25 cellular contexts compared by ENCODE assay signal in genomic region chr11:129998107-129998506, GRCh38. TPM values are rescaled to one million over a fixed set of nuclear protein-coding genes. Genes with fewer than 3 reads are reported as not detected.
A peak's percentile ranks its signal among the peaks of the same experiment; 100 is the strongest.
DNase-seq lines count a peak whose midpoint lies in the region; ATAC-seq and TF ChIP-seq lines count a peak whose summit lies in the region.
"Had no signal": no experiment of that assay in that cellular context is flagged by ENCODE, and none has a peak within 500 bp of the region (broad histone marks: within the 10 kb centered on the region; RNA-seq: fewer than 3 reads in every experiment).

No MANE protein-coding gene starts in this region.

- no peaks in the 10 kb centered on the region for H3K27me3 Mint-ChIP-seq in Caco-2 (ENCODE audit: insufficient read depth, unreplicated experiment)
- H3K27me3 Mint-ChIP-seq: activated CD4-positive, alpha-beta T cell treated with anti-CD3 and anti-CD28 coated beads, Interleukin-2, amount 10 ng/mL, durations not matched to agents 24 days and 14 days; naive thymus-derived CD4-positive, alpha-beta T cell; stimulated activated naive B cell treated with anti-CD40 and anti-IgM and Interleukin-4, amounts not matched to agents 10 μg/mL and 1 μg/mL and 100 μg/mL, for 72 hours had no signal

- no TSS peak for BruUV-seq in Caco-2 (replicated peaks; lab: Mats Ljungman, UMichigan)

- H3K27ac ChIP-seq in liver (ENCODE audit: low read depth in 1 of 2, low read length in 2 of 2), result peak overlapping the region; percentile 98 to 99
- H3K27ac ChIP-seq: left lung, testis had no signal

- H3K9ac ChIP-seq in liver (ENCODE audit: low read depth in 1 of 2, low read length in 2 of 2), result no peak overlapping the region

- peaks cover 13% of the 10 kb centered on the region for H3K9me3 Mint-ChIP-seq in Caco-2 (ENCODE audit: unreplicated experiment)
- H3K9me3 Mint-ChIP-seq: activated CD4-positive, alpha-beta T cell treated with anti-CD3 and anti-CD28 coated beads, Interleukin-2, amount 10 ng/mL, durations not matched to agents 24 days and 14 days; mesothelial cell of epicardium; stimulated activated naive B cell treated with anti-CD40 and anti-IgM and Interleukin-4, amounts not matched to agents 10 μg/mL and 1 μg/mL and 100 μg/mL, for 72 hours had no signal

- no peak for DNase-seq in Caco-2
- DNase-seq in HEK293T (ENCODE audit: extremely low spot score), result no peak
- peak; percentile 84 for DNase-seq in NCI-H69 (lab: John Stamatoyannopoulos, UW)
- no peak for DNase-seq in HUDEP-2 (lab: John Stamatoyannopoulos, UW; ENCODE audit: unreplicated experiment in 76 of 76)
- no peak for DNase-seq in stimulated activated CD4-positive, alpha-beta T cell treated with anti-CD3 and anti-CD28 coated beads, Interleukin-15, amount 100 ng/mL, for 24 hours
- DNase-seq: activated CD4-positive, alpha-beta T cell treated with anti-CD3 and anti-CD28 coated beads, Interleukin-2, amount 10 ng/mL, durations not matched to agents 24 days and 14 days; activated naive CD4-positive, alpha-beta T cell treated with Interleukin-2 at 50 U/mL for 16 hours; activated T-cell treated with anti-CD3 and anti-CD28 coated beads, Interleukin-2, amount 50 U/mL, for 48 hours; DMS153; effector CD4-positive, alpha-beta T cell; foreskin fibroblast; GOT3; left lung; MV-4-11; naive thymus-derived CD4-positive, alpha-beta T cell; NCI-H1694 treated with DMSO at 0.1 percent for 48 hours; NCI-H510A treated with DMSO at 0.1 percent for 48 hours; right cardiac atrium; stimulated activated CD4-positive, alpha-beta T cell treated with anti-CD3 and anti-CD28 coated beads, Interleukin-4, amount 100 ng/mL, for 24 hours; stimulated activated naive B cell treated with anti-CD40 and anti-IgM and Interleukin-4, amounts not matched to agents 10 μg/mL and 1 μg/mL and 100 μg/mL, for 72 hours; testis had no signal

- ATAC-seq in GM18867 (IDR thresholded peaks at IDR 0.05; ENCODE audit: unreplicated experiment), result no peak
- ATAC-seq: left lung; naive thymus-derived CD4-positive, alpha-beta T cell; right cardiac atrium; SK-N-SH treated with all-trans-retinoic acid at 6 μM for 48 hours; stimulated activated naive B cell treated with anti-CD40 and anti-IgM and Interleukin-4, amounts not matched to agents 10 μg/mL and 1 μg/mL and 100 μg/mL, for 72 hours had no signal

- peaks cover 28% of the 10 kb centered on the region for H3K4me1 ChIP-seq in Caco-2
- peaks cover 13 to 51% (median 36%) of the 10 kb centered on the region in 4 donors for H3K4me1 ChIP-seq in liver (ENCODE audit: control insufficient read depth in 4 of 4, insufficient read depth in 4 of 4, low read length in 3 of 4)

- 0 out of 2 replicates have a peak, but pooled peaks cover 3% of the 10 kb centered on the region for H3K9me3 ChIP-seq in Caco-2
- H3K9me3 ChIP-seq in liver (ENCODE audit: control insufficient read depth in 4 of 4, low read length in 3 of 4), result no peaks in the 10 kb centered on the region
- H3K9me3 ChIP-seq: left lung, testis had no signal

- 23% methylated on average over 1 of the region's 1 CpG for WGBS in liver

- H3K36me3 ChIP-seq in Caco-2 (ENCODE audit: control insufficient read depth, insufficient read depth, low read length), result 0 out of 2 replicates have a peak, but pooled peaks cover 1% of the 10 kb centered on the region
- H3K36me3 ChIP-seq in liver (ENCODE audit: control insufficient read depth in 4 of 4, insufficient read depth in 3 of 4, low read depth in 1 of 4, low read length in 3 of 4), result no peaks in the 10 kb centered on the region
- H3K36me3 ChIP-seq: left lung had no signal

- H3K27me3 ChIP-seq in Caco-2 (replicated peaks; ENCODE audit: control insufficient read depth, insufficient read depth, low read length) (no peaks in the 10 kb centered on the region), liver (ENCODE audit: control insufficient read depth in 4 of 4, insufficient read depth in 4 of 4, low read length in 3 of 4) (no peaks in the 10 kb centered on the region)
- H3K27me3 ChIP-seq: left lung, testis had no signal

- H3K27ac Mint-ChIP-seq in Caco-2 (ENCODE audit: unreplicated experiment), result peak overlapping the region; percentile 58
- H3K27ac Mint-ChIP-seq: activated CD4-positive, alpha-beta T cell treated with anti-CD3 and anti-CD28 coated beads, Interleukin-2, amount 10 ng/mL, durations not matched to agents 24 days and 14 days; mesothelial cell of epicardium; naive thymus-derived CD4-positive, alpha-beta T cell; stimulated activated naive B cell treated with anti-CD40 and anti-IgM and Interleukin-4, amounts not matched to agents 10 μg/mL and 1 μg/mL and 100 μg/mL, for 72 hours had no signal

- H3K4me3 ChIP-seq in Caco-2 (ENCODE audit: low read depth, low read length), result no peak overlapping the region
- no peak overlapping the region for H3K4me3 ChIP-seq in liver (ENCODE audit: low read depth in 1 of 3, low read length in 3 of 3)
- H3K4me3 ChIP-seq: left lung, testis had no signal

- CTCF ChIA-PET in Caco-2 (lab: Charles Lee) (no interaction called here), HEK293T (lab: Yijun Ruan, JAX) (no interaction called here)

- TF ChIP-seq CTCF in Caco-2 (IDR thresholded peaks at IDR 0.05; ENCODE audit: insufficient read depth in 1 of 2, low read depth in 1 of 2, low read length in 1 of 2, severe bottlenecking in 1 of 2, unreplicated experiment in 1 of 2), result no peak
- no peak for TF ChIP-seq CTCF in liver (IDR thresholded peaks at IDR 0.05; ENCODE audit: low read depth, low read length, missing input control)

- peaks cover 53% of the 10 kb centered on the region for H3K4me1 Mint-ChIP-seq in Caco-2 (ENCODE audit: low read depth, unreplicated experiment)

- intact Hi-C loops in Caco-2 (cut with micrococcal nuclease; ENCODE audit: unreplicated experiment), result no loop called here

- H3K36me3 Mint-ChIP-seq in Caco-2 (ENCODE audit: insufficient read depth, unreplicated experiment), result peaks cover 58% of the 10 kb centered on the region

- H3K4me3 Mint-ChIP-seq in Caco-2 (ENCODE audit: unreplicated experiment), result no peak overlapping the region
- H3K4me3 Mint-ChIP-seq: activated CD4-positive, alpha-beta T cell treated with anti-CD3 and anti-CD28 coated beads, Interleukin-2, amount 10 ng/mL, durations not matched to agents 24 days and 14 days; mesothelial cell of epicardium; naive thymus-derived CD4-positive, alpha-beta T cell; stimulated activated naive B cell treated with anti-CD40 and anti-IgM and Interleukin-4, amounts not matched to agents 10 μg/mL and 1 μg/mL and 100 μg/mL, for 72 hours had no signal

- no peak for TF ChIP-seq RAD21 in liver (IDR thresholded peaks at IDR 0.05)

- POLR2A ChIA-PET in Caco-2 (lab: Charles Lee), result interaction anchor here (0.6 kb wide), 1 partner anchor 74 kb away, joined by 11 read pairs; no protein-coding TSS in a partner anchor
- POLR2A ChIA-PET in HEK293T (lab: Yijun Ruan, JAX), result no interaction called here

TF ChIP-seq in HEK293T, 16 proteins besides CTCF, POLR2A, EP300 and RAD21:
- peak; percentile 84 for TF ChIP-seq PKNOX1 (IDR thresholded peaks at IDR 0.05)
- TF ChIP-seq LEF1 (IDR thresholded peaks at IDR 0.05; ENCODE audit: borderline replicate concordance), result no peak

TF ChIP-seq in liver, 16 proteins besides CTCF, POLR2A, EP300 and RAD21:
- TF ChIP-seq SP1 (IDR thresholded peaks at IDR 0.05) (no peak), HNF4A (conservative IDR thresholded peaks at IDR 0.05) (no peak), HNF4G (IDR thresholded peaks at IDR 0.05) (no peak), FOXA1 (IDR thresholded peaks at IDR 0.05) (no peak), NR2F2 (IDR thresholded peaks at IDR 0.05) (no peak), GABPA (IDR thresholded peaks at IDR 0.05 in 1 of 2, conservative IDR thresholded peaks at IDR 0.05 in 1 of 2) (no peak)

RNA-seq across cellular contexts. Expression of gene PRDM10, which starts 4.5 kb away (rescaled TPM):
- total RNA-seq in Caco-2 (2022) (11.8 and 12.0 TPM in 2 replicates), liver (1 to 10 TPM; 4.9 to 7.2 TPM)
- polyA plus RNA-seq in liver, result 1 to 10 TPM; 1.4 to 2.9 TPM
